ENCODE assay signal across 2 cellular contexts in genomic region chr9:38058452-38059232, GRCh38.
TF ChIP-seq lines count a peak whose summit lies in the region.

No MANE protein-coding gene starts in this region.

TF ChIP-seq in IMR-90, 13 proteins besides CTCF, POLR2A, EP300 and RAD21:
- TF ChIP-seq BHLHE40 (IDR thresholded peaks at IDR 0.05; ENCODE audit: low read depth, low read length) (no peak), MAZ (IDR thresholded peaks at IDR 0.05; ENCODE audit: borderline replicate concordance, low read depth, low read length) (no peak), MXI1 (IDR thresholded peaks at IDR 0.05; ENCODE audit: borderline replicate concordance, low read depth, low read length) (no peak), NFE2L2 (IDR thresholded peaks at IDR 0.05; ENCODE audit: low read depth, low read length) (no peak), CHD1 (IDR thresholded peaks at IDR 0.05; ENCODE audit: low read depth, low read length) (no peak), MAFK (IDR thresholded peaks at IDR 0.05; ENCODE audit: low read depth, low read length) (no peak), SMC3 (IDR thresholded peaks at IDR 0.05; ENCODE audit: low read depth, low read length) (no peak), FOS (IDR thresholded peaks at IDR 0.05; ENCODE audit: low read depth, low read length) (no peak), ELK1 (IDR thresholded peaks at IDR 0.05; ENCODE audit: borderline replicate concordance, low read depth, low read length) (no peak), RFX5 (IDR thresholded peaks at IDR 0.05; ENCODE audit: low read depth, low read length) (no peak), CEBPB (IDR thresholded peaks at IDR 0.05; ENCODE audit: low read depth, low read length) (no peak), RCOR1 (IDR thresholded peaks at IDR 0.05; ENCODE audit: insufficient replicate concordance, low read length) (no peak)
- TF ChIP-seq, protein P1, sequence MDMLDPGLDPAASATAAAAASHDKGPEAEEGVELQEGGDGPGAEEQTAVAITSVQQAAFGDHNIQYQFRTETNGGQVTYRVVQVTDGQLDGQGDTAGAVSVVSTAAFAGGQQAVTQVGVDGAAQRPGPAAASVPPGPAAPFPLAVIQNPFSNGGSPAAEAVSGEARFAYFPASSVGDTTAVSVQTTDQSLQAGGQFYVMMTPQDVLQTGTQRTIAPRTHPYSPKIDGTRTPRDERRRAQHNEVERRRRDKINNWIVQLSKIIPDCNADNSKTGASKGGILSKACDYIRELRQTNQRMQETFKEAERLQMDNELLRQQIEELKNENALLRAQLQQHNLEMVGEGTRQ (IDR thresholded peaks at IDR 0.05; ENCODE audit: low read depth, low read length) = no peak

TF ChIP-seq in liver, 16 proteins besides CTCF, POLR2A, EP300 and RAD21:
- TF ChIP-seq FOXA2 (IDR thresholded peaks at IDR 0.05) (peak; percentile 54), FOXA1 (IDR thresholded peaks at IDR 0.05) (peak; percentile 26), GABPA (IDR thresholded peaks at IDR 0.05 in 1 of 2, conservative IDR thresholded peaks at IDR 0.05 in 1 of 2) (no peak), HNF4A (conservative IDR thresholded peaks at IDR 0.05) (peak in 1 of 2 donors; percentile 52), HNF4G (IDR thresholded peaks at IDR 0.05) (no peak), JUND (IDR thresholded peaks at IDR 0.05) (peak in 1 of 2 donors; percentile 11), RXRA (IDR thresholded peaks at IDR 0.05) (peak in 1 of 2 donors; percentile 65)
